ENCODE assay signal across 1 cellular context in the genomic region with DNA sequence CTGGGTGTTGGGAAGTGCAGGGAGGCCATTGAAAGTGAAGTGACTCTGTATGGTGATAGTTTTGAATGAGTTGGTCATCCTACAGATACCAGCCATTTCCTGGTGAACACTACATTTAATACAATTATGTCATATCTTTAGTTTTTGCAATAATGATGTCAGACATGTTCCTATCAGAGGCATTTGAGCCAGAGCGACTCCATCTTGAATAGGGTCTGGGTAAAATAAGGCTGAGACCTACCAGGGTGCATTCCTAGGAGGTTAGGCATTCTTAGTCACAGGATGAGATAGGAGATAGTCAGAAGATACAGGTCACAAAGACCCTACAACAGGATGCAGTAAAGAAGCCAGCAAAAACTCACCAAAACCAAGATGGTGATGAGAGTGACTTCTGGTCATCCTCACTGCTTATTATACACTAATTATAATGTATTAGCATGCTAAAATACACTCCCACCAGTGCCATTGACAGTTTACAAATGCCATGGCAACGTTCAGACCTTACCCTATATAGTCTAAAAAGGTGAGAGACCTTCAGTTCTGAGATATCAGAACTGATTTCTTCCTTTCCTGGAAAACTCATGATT.
A peak's percentile ranks its signal among the peaks of the same experiment; 100 is the strongest.
TF ChIP-seq lines count a peak whose summit lies in the region.

No MANE protein-coding gene starts in this region.

TF ChIP-seq in GM12878, 131 proteins besides CTCF, POLR2A, EP300 and RAD21 (continued from another document):
- TF ChIP-seq, protein P1, sequence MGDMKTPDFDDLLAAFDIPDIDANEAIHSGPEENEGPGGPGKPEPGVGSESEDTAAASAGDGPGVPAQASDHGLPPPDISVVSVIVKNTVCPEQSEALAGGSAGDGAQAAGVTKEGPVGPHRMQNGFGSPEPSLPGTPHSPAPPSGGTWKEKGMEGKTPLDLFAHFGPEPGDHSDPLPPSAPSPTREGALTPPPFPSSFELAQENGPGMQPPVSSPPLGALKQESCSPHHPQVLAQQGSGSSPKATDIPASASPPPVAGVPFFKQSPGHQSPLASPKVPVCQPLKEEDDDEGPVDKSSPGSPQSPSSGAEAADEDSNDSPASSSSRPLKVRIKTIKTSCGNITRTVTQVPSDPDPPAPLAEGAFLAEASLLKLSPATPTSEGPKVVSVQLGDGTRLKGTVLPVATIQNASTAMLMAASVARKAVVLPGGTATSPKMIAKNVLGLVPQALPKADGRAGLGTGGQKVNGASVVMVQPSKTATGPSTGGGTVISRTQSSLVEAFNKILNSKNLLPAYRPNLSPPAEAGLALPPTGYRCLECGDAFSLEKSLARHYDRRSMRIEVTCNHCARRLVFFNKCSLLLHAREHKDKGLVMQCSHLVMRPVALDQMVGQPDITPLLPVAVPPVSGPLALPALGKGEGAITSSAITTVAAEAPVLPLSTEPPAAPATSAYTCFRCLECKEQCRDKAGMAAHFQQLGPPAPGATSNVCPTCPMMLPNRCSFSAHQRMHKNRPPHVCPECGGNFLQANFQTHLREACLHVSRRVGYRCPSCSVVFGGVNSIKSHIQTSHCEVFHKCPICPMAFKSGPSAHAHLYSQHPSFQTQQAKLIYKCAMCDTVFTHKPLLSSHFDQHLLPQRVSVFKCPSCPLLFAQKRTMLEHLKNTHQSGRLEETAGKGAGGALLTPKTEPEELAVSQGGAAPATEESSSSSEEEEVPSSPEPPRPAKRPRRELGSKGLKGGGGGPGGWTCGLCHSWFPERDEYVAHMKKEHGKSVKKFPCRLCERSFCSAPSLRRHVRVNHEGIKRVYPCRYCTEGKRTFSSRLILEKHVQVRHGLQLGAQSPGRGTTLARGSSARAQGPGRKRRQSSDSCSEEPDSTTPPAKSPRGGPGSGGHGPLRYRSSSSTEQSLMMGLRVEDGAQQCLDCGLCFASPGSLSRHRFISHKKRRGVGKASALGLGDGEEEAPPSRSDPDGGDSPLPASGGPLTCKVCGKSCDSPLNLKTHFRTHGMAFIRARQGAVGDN (IDR thresholded peaks at IDR 0.05), result peak; percentile 84
- TF ChIP-seq, protein P2, sequence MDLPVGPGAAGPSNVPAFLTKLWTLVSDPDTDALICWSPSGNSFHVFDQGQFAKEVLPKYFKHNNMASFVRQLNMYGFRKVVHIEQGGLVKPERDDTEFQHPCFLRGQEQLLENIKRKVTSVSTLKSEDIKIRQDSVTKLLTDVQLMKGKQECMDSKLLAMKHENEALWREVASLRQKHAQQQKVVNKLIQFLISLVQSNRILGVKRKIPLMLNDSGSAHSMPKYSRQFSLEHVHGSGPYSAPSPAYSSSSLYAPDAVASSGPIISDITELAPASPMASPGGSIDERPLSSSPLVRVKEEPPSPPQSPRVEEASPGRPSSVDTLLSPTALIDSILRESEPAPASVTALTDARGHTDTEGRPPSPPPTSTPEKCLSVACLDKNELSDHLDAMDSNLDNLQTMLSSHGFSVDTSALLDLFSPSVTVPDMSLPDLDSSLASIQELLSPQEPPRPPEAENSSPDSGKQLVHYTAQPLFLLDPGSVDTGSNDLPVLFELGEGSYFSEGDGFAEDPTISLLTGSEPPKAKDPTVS (IDR thresholded peaks at IDR 0.05; ENCODE audit: low read depth, low read length), result no peak
- no peak for TF ChIP-seq HCFC1 (IDR thresholded peaks at IDR 0.05; ENCODE audit: low read length)
- TF ChIP-seq RFX5 (IDR thresholded peaks at IDR 0.05; ENCODE audit: low read depth, low read length), result no peak
- TF ChIP-seq, protein P3, sequence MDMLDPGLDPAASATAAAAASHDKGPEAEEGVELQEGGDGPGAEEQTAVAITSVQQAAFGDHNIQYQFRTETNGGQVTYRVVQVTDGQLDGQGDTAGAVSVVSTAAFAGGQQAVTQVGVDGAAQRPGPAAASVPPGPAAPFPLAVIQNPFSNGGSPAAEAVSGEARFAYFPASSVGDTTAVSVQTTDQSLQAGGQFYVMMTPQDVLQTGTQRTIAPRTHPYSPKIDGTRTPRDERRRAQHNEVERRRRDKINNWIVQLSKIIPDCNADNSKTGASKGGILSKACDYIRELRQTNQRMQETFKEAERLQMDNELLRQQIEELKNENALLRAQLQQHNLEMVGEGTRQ (IDR thresholded peaks at IDR 0.05; ENCODE audit: borderline replicate concordance, low read depth, low read length), result no peak
- peak; percentile 60; the same call in 1 of the 2 replicates for TF ChIP-seq CREB1 (IDR thresholded peaks at IDR 0.05; ENCODE audit: low read depth)
